Comparison of ENCODE assay signal across 22 cellular contexts in genomic region chr14:23604675-23605170, GRCh38. TPM values are rescaled to one million over a fixed set of nuclear protein-coding genes. Genes with fewer than 3 reads are reported as not detected.
DNase-seq lines count a peak whose midpoint lies in the region; ATAC-seq, FAIRE-seq and TF ChIP-seq lines count a peak whose summit lies in the region.
"Had no signal": no experiment of that assay in that cellular context is flagged by ENCODE, and none has a peak within 500 bp of the region (broad histone marks: within the 10 kb centered on the region; RNA-seq: fewer than 3 reads in every experiment).

No MANE protein-coding gene starts in this region.

- ATAC-seq in gastrocnemius medialis (no peak), HG03342 (IDR thresholded peaks at IDR 0.05; ENCODE audit: unreplicated experiment) (no peak), HG02763 (IDR thresholded peaks at IDR 0.05; ENCODE audit: unreplicated experiment) (no peak)

- H2BK5ac ChIP-seq in H1 (ENCODE audit: low read depth, low read length), result no peak overlapping the region
- H2BK5ac ChIP-seq in trophoblast cell (ENCODE audit: low read depth, low read length, poor library complexity), result no peak overlapping the region

- H3K36me3 ChIP-seq in H1 (ENCODE audit: control insufficient read depth in 2 of 4, insufficient read depth in 4 of 4, low read length in 3 of 4) (no peaks in the 10 kb centered on the region), trophoblast cell (ENCODE audit: control insufficient read depth in 1 of 2, insufficient read depth in 2 of 2, low read length in 2 of 2) (no peaks in the 10 kb centered on the region), gastrocnemius medialis (no peaks in the 10 kb centered on the region)

- H4K91ac ChIP-seq in H1 (replicated peaks; ENCODE audit: insufficient read length, low read length), result no peak overlapping the region
- no peak overlapping the region for H4K91ac ChIP-seq in trophoblast cell (ENCODE audit: low read depth, low read length)

- H2AFZ ChIP-seq in H1 (ENCODE audit: low read length) (no peak overlapping the region), trophoblast cell (ENCODE audit: insufficient read depth, low read length, poor library complexity) (no peak overlapping the region)

- H4K20me1 ChIP-seq in H1 (replicated peaks in 1 of 2; ENCODE audit: control insufficient read depth in 1 of 2, insufficient read depth in 2 of 2, low read length in 2 of 2), result no peaks in the 10 kb centered on the region

- H3K27me3 ChIP-seq in H1 (replicated peaks in 1 of 4; ENCODE audit: control insufficient read depth in 3 of 4, extremely low read depth in 1 of 4, insufficient read depth in 3 of 4, low read length in 3 of 4) (no peaks in the 10 kb centered on the region; a peak in 1 of 7 replicates), trophoblast cell (ENCODE audit: insufficient read depth, low read length) (no peaks in the 10 kb centered on the region), gastrocnemius medialis (no peaks in the 10 kb centered on the region)

- WGBS in H1 (ENCODE audit: extremely low coverage in 1 of 2, insufficient coverage in 1 of 2, insufficient read length in 1 of 2, insufficient replicate concordance in 2 of 2, low coverage in 1 of 2, low lambda C conversion rate in 2 of 2, missing lambda C conversion rate in 1 of 2), 2 experiments, result 88% methylated on average over 3 of the region's 3 CpGs; no CpG with 5 or more reads in 1 of the 2 experiments
- no CpG with 5 or more reads among the region's 3 CpGs for WGBS in trophoblast cell (ENCODE audit: extremely low coverage, insufficient coverage, insufficient read length)

- POLR2A ChIA-PET in H1 (lab: Charles Lee; ENCODE audit: partially characterized antibody), result no interaction called here

- H3K4ac ChIP-seq in H1 (replicated peaks; ENCODE audit: insufficient read length, low read depth, low read length) (no peak overlapping the region), trophoblast cell (ENCODE audit: low read depth, low read length) (no peak overlapping the region)

- H3K56ac ChIP-seq in H1 (replicated peaks; ENCODE audit: insufficient read length, low read depth, low read length), result no peak overlapping the region

- H3K79me2 ChIP-seq in H1 (ENCODE audit: control insufficient read depth in 1 of 2, insufficient read depth in 2 of 2, low read length in 2 of 2) (no peaks in the 10 kb centered on the region), trophoblast cell (ENCODE audit: control insufficient read depth, insufficient read depth, low read length, poor library complexity) (no peaks in the 10 kb centered on the region)

- H3K18ac ChIP-seq in H1 (ENCODE audit: extremely low read depth, low read length), result no peak overlapping the region
- H3K18ac ChIP-seq in trophoblast cell (ENCODE audit: low read length), result no peak overlapping the region

- H2BK120ac ChIP-seq in H1 (replicated peaks; ENCODE audit: low read depth, low read length) (no peak overlapping the region), trophoblast cell (ENCODE audit: insufficient read depth, low read length, poor library complexity) (no peak overlapping the region)

- H3K4me2 ChIP-seq in H1 (ENCODE audit: insufficient read depth in 1 of 2, low read depth in 2 of 2, low read length in 2 of 2) (no peak overlapping the region), trophoblast cell (ENCODE audit: low read length) (no peak overlapping the region)

- H3K79me1 ChIP-seq in H1 (ENCODE audit: low read depth, low read length), result no peaks in the 10 kb centered on the region
- no peaks in the 10 kb centered on the region for H3K79me1 ChIP-seq in trophoblast cell (ENCODE audit: low read length)

- no peaks in the 10 kb centered on the region; a peak in 1 of 4 replicates for H3K9me3 ChIP-seq in H1 (ENCODE audit: insufficient read depth in 2 of 2, low read depth in 1 of 2, low read length in 1 of 2)
- peaks cover 5% of the 10 kb centered on the region for H3K9me3 ChIP-seq in trophoblast cell (ENCODE audit: insufficient read depth, low read depth, low read length)
- H3K9me3 ChIP-seq in gastrocnemius medialis, result no peaks in the 10 kb centered on the region

- H2BK12ac ChIP-seq in H1 (ENCODE audit: low read depth, low read length) (no peak overlapping the region), trophoblast cell (ENCODE audit: low read length) (no peak overlapping the region)

- H3K4me3 ChIP-seq in H1 (ENCODE audit: extremely low read depth in 1 of 4, insufficient read depth in 2 of 4, low read depth in 3 of 4, low read length in 4 of 4), result no peak overlapping the region
- peak overlapping the region; percentile 9 for H3K4me3 ChIP-seq in trophoblast cell (ENCODE audit: low read depth, low read length)
- no peak overlapping the region for H3K4me3 ChIP-seq in gastrocnemius medialis

- no peak for FAIRE-seq in H1 (lab: Jason Lieb, UNC)
- FAIRE-seq: GM12892 had no signal

- H4K8ac ChIP-seq in H1 (ENCODE audit: extremely low read depth, insufficient read depth, low read length) (peak overlapping the region; percentile 20; the same call in 1 of the 2 replicates), trophoblast cell (ENCODE audit: low read depth, low read length) (no peak overlapping the region)

- DNase-seq in H1 (ENCODE audit: low read depth in 1 of 2, low spot score in 2 of 2) (no peak), kidney tubule cell (ENCODE audit: low spot score) (peak; percentile 18), trophoblast cell (peak; percentile 81 to 91), NCI-H2029 (lab: John Stamatoyannopoulos, UW) (no peak), gastrocnemius medialis (no peak)
- DNase-seq: C1 segment of cervical spinal cord; Calu3; CD4-positive, alpha-beta memory T cell; COR-L47; DMS53; DMS79 treated with DMSO at 0.1 percent for 48 hours; GF-D8; GOT3; H7; HCEC 1CT had no signal

- H3K27ac ChIP-seq in H1 (ENCODE audit: low read depth, low read length), result no peak overlapping the region
- no peak overlapping the region for H3K27ac ChIP-seq in trophoblast cell (ENCODE audit: low read depth, low read length)
- no peak overlapping the region for H3K27ac ChIP-seq in gastrocnemius medialis

- no peak overlapping the region for H4K5ac ChIP-seq in H1 (ENCODE audit: insufficient read length, low read depth, low read length)

- no peak for TF ChIP-seq RAD21 in H1 (IDR thresholded peaks at IDR 0.05 in 1 of 2, conservative IDR thresholded peaks at IDR 0.05 in 1 of 2; ENCODE audit: low read depth in 2 of 2, low read length in 2 of 2)

- CTCF ChIA-PET in H1 (lab: Charles Lee; ENCODE audit: partially characterized antibody), result interaction anchor here (2.2 to 2.5 kb wide), 2 partner anchors 16 to 28 kb away, joined by 7 to 12 read pairs; no protein-coding TSS in a partner anchor

- H3K4me1 ChIP-seq in H1 (replicated peaks in 1 of 4; ENCODE audit: control insufficient read depth in 3 of 4, insufficient read depth in 4 of 4, low read length in 3 of 4), result no peaks in the 10 kb centered on the region
- H3K4me1 ChIP-seq in trophoblast cell (ENCODE audit: control insufficient read depth in 1 of 2, insufficient read depth in 2 of 2, low read length in 2 of 2), result peaks cover 0 to 3% of the 10 kb centered on the region in 2 experiments
- H3K4me1 ChIP-seq in gastrocnemius medialis, result no peaks in the 10 kb centered on the region

- H2BK15ac ChIP-seq in H1 (ENCODE audit: low read length), result no peak overlapping the region

- H3K9ac ChIP-seq in H1 (replicated peaks in 1 of 4; ENCODE audit: extremely low read depth in 1 of 4, low read depth in 3 of 4, low read length in 3 of 4) (no peak overlapping the region), trophoblast cell (ENCODE audit: low read length) (no peak overlapping the region)

- H3K23me2 ChIP-seq in H1 (ENCODE audit: low read depth, low read length), result no peaks in the 10 kb centered on the region; the same call in 1 of the 2 replicates

- H4K12ac ChIP-seq in trophoblast cell (ENCODE audit: low read depth, low read length), result no peak overlapping the region

- TF ChIP-seq POLR2A in H1 (IDR thresholded peaks at IDR 0.05; ENCODE audit: control extremely low read depth in 1 of 2, low read depth in 2 of 2, low read length in 2 of 2), result no peak
- no peak for TF ChIP-seq POLR2A in gastrocnemius medialis (IDR thresholded peaks at IDR 0.05)

- H3K14ac ChIP-seq in H1 (ENCODE audit: insufficient read length) (no peak overlapping the region), trophoblast cell (ENCODE audit: low read length) (no peak overlapping the region)

- in situ Hi-C loops in gastrocnemius medialis (cut with MboI; ENCODE audit: low sequenced_read_pairs in 4 of 4), result no loop called here

- no peak for TF ChIP-seq EP300 in H1 (IDR thresholded peaks at IDR 0.05; ENCODE audit: borderline replicate concordance in 1 of 2, low read depth in 2 of 2, low read length in 2 of 2)

- H2AK5ac ChIP-seq in H1 (ENCODE audit: low read depth, low read length) (no peak overlapping the region), trophoblast cell (ENCODE audit: low read length) (no peak overlapping the region)

- TF ChIP-seq CTCF in H1 (IDR thresholded peaks at IDR 0.05; ENCODE audit: control extremely low read depth in 1 of 3, insufficient read depth in 1 of 3, low read depth in 1 of 3, low read length in 3 of 3), result no peak
- no peak for TF ChIP-seq CTCF in gastrocnemius medialis (IDR thresholded peaks at IDR 0.05 in 4 of 5, conservative IDR thresholded peaks at IDR 0.05 in 1 of 5)

- H2BK20ac ChIP-seq in H1 (ENCODE audit: low read length), result no peak overlapping the region

- intact Hi-C loops in gastrocnemius medialis (cut with DNase I; ENCODE audit: low total_unique reads), result no loop called here

- no peak overlapping the region for H3K23ac ChIP-seq in H1 (ENCODE audit: insufficient read length)
- H3K23ac ChIP-seq in trophoblast cell (ENCODE audit: low read length), result no peak overlapping the region

RNA-seq across cellular contexts. Expression of gene JPH4, which starts 26.1 kb away (rescaled TPM):
- 46.4 and 46.7 TPM in 2 replicates for total RNA-seq in H1 (2021; fragmentation: NEBNext Ultra II Directional; extraction: Animal tissue kit (Norgen Biotek cat#: 25700))
- polyA plus RNA-seq in H1 (2011; rRNA removed), result 23.9 and 35.0 TPM in 2 replicates
- polyA plus RNA-seq in H1 (2011; cell fraction: cytosol; rRNA removed), result 31.2 TPM
- 48.6 TPM for polyA plus RNA-seq in H1 (2011; cell fraction: nucleus; rRNA removed)
- 20.3 to 33.0 TPM (median 27.2 TPM) in 4 replicates for polyA plus RNA-seq in H1 (2012, experiment 1 of 2)
- polyA plus RNA-seq in H1 (2012, experiment 2 of 2), result 23.3 TPM
- 23.9 TPM for polyA plus RNA-seq in H1 (2013, experiment 1 of 2)
- polyA plus RNA-seq in H1 (2013, experiment 2 of 2), result 23.3 TPM
- polyA minus RNA-seq in H1 (2011; rRNA and poly(A)+ RNA removed), result 11.2 and 13.2 TPM in 2 replicates
- 19.1 TPM for polyA minus RNA-seq in H1 (2011; cell fraction: cytosol; rRNA and poly(A)+ RNA removed)
- polyA minus RNA-seq in H1 (2011; cell fraction: nucleus; rRNA and poly(A)+ RNA removed), result 24.3 TPM
- polyA plus RNA-seq in trophoblast cell (2013), result 0.03 TPM in 1 of 2 replicates, not detected in the other
- total RNA-seq in gastrocnemius medialis, result under 1 TPM in 1 of 4 donors, not detected in 3; 0.09 TPM
- total RNA-seq: A172; A673; Calu3; CD4-positive, alpha-beta memory T cell; G401 had no signal
- polyA plus RNA-seq: BJ had no signal

RNA-seq across cellular contexts. Expression of gene DHRS2, which starts 31.4 kb away (rescaled TPM):
- 0.44 and 1.1 TPM in 2 replicates for total RNA-seq in H1 (2021; fragmentation: NEBNext Ultra II Directional; extraction: Animal tissue kit (Norgen Biotek cat#: 25700))
- polyA plus RNA-seq in H1 (2011; rRNA removed), result 3.5 and 4.4 TPM in 2 replicates
- polyA plus RNA-seq in H1 (2011; cell fraction: cytosol; rRNA removed), result 6.2 TPM
- 5.7 TPM for polyA plus RNA-seq in H1 (2011; cell fraction: nucleus; rRNA removed)
- 0.91 to 2.7 TPM (median 1.8 TPM) in 4 replicates for polyA plus RNA-seq in H1 (2012, experiment 1 of 2)
- 0.72 TPM for polyA plus RNA-seq in H1 (2012, experiment 2 of 2)
- polyA plus RNA-seq in H1 (2013, experiment 1 of 2), result 1.5 TPM
- polyA plus RNA-seq in H1 (2013, experiment 2 of 2), result 1.2 TPM
- polyA minus RNA-seq in H1 (2011; rRNA and poly(A)+ RNA removed), result 4.0 and 4.9 TPM in 2 replicates
- 0.81 TPM for polyA minus RNA-seq in H1 (2011; cell fraction: cytosol; rRNA and poly(A)+ RNA removed)
- polyA minus RNA-seq in H1 (2011; cell fraction: nucleus; rRNA and poly(A)+ RNA removed), result 7.5 TPM
- 13.6 and 14.0 TPM in 2 replicates for polyA plus RNA-seq in trophoblast cell (2013)
- not detected for total RNA-seq in gastrocnemius medialis
- total RNA-seq: CD4-positive, alpha-beta memory T cell had no signal
- polyA plus RNA-seq: CD4-positive, alpha-beta memory T cell had no signal

RNA-seq across cellular contexts. Expression of gene AP1G2, which starts 37.1 kb away (rescaled TPM):
- total RNA-seq in H1 (2021; fragmentation: NEBNext Ultra II Directional; extraction: Animal tissue kit (Norgen Biotek cat#: 25700)), result 70.1 and 70.9 TPM in 2 replicates
- 134 and 162 TPM in 2 replicates for polyA plus RNA-seq in H1 (2011; rRNA removed)
- 149 TPM for polyA plus RNA-seq in H1 (2011; cell fraction: cytosol; rRNA removed)
- polyA plus RNA-seq in H1 (2011; cell fraction: nucleus; rRNA removed), result 1,259 TPM
- 88.4 to 117 TPM (median 102 TPM) in 4 replicates for polyA plus RNA-seq in H1 (2012, experiment 1 of 2)
- polyA plus RNA-seq in H1 (2012, experiment 2 of 2), result 65.4 TPM
- 65.1 TPM for polyA plus RNA-seq in H1 (2013, experiment 1 of 2)
- 60.0 TPM for polyA plus RNA-seq in H1 (2013, experiment 2 of 2)
- polyA minus RNA-seq in H1 (2011; rRNA and poly(A)+ RNA removed), result 116 and 124 TPM in 2 replicates
- 57.8 TPM for polyA minus RNA-seq in H1 (2011; cell fraction: cytosol; rRNA and poly(A)+ RNA removed)
- polyA minus RNA-seq in H1 (2011; cell fraction: nucleus; rRNA and poly(A)+ RNA removed), result 206 TPM
- polyA plus RNA-seq in trophoblast cell (2013), result 91.9 and 92.6 TPM in 2 replicates
- total RNA-seq in gastrocnemius medialis, result 10 to 100 TPM in 1 of 4 donors, 1 to 10 TPM in 3; 1.5 to 31.5 (median 7.8) TPM

RNA-seq across cellular contexts. Expression of gene THTPA, which starts 48.7 kb away (rescaled TPM):
- 14.8 and 16.6 TPM in 2 replicates for total RNA-seq in H1 (2021; fragmentation: NEBNext Ultra II Directional; extraction: Animal tissue kit (Norgen Biotek cat#: 25700))
- polyA plus RNA-seq in H1 (2011; rRNA removed), result 19.0 and 23.4 TPM in 2 replicates
- 16.2 TPM for polyA plus RNA-seq in H1 (2011; cell fraction: cytosol; rRNA removed)
- polyA plus RNA-seq in H1 (2011; cell fraction: nucleus; rRNA removed), result 16.0 TPM
- polyA plus RNA-seq in H1 (2012, experiment 1 of 2), result 14.7 to 21.8 TPM (median 19.2 TPM) in 4 replicates
- 25.1 TPM for polyA plus RNA-seq in H1 (2012, experiment 2 of 2)
- 7.0 TPM for polyA plus RNA-seq in H1 (2013, experiment 1 of 2)
- polyA plus RNA-seq in H1 (2013, experiment 2 of 2), result 8.4 TPM
- 16.4 and 30.4 TPM in 2 replicates for polyA minus RNA-seq in H1 (2011; rRNA and poly(A)+ RNA removed)
- polyA minus RNA-seq in H1 (2011; cell fraction: cytosol; rRNA and poly(A)+ RNA removed), result 6.2 TPM
- polyA minus RNA-seq in H1 (2011; cell fraction: nucleus; rRNA and poly(A)+ RNA removed), result 14.0 TPM
- 2.4 and 2.5 TPM in 2 replicates for polyA plus RNA-seq in trophoblast cell (2013)
- 10 to 100 TPM; 13.2 to 32.9 (median 21.4) TPM for total RNA-seq in gastrocnemius medialis

RNA-seq across cellular contexts. Expression of gene ZFHX2, which starts 53.2 kb away (rescaled TPM):
- 27.0 and 28.6 TPM in 2 replicates for total RNA-seq in H1 (2021; fragmentation: NEBNext Ultra II Directional; extraction: Animal tissue kit (Norgen Biotek cat#: 25700))
- polyA plus RNA-seq in H1 (2011; rRNA removed), result 2.7 and 3.7 TPM in 2 replicates
- polyA plus RNA-seq in H1 (2011; cell fraction: cytosol; rRNA removed), result 1.7 TPM
- polyA plus RNA-seq in H1 (2011; cell fraction: nucleus; rRNA removed), result 7.3 TPM
- polyA plus RNA-seq in H1 (2012, experiment 1 of 2), result 14.7 to 22.4 TPM (median 19.8 TPM) in 4 replicates
- 7.9 TPM for polyA plus RNA-seq in H1 (2012, experiment 2 of 2)
- 13.2 TPM for polyA plus RNA-seq in H1 (2013, experiment 1 of 2)
- polyA plus RNA-seq in H1 (2013, experiment 2 of 2), result 12.1 TPM
- 6.0 and 8.5 TPM in 2 replicates for polyA minus RNA-seq in H1 (2011; rRNA and poly(A)+ RNA removed)
- 15.5 TPM for polyA minus RNA-seq in H1 (2011; cell fraction: cytosol; rRNA and poly(A)+ RNA removed)
- polyA minus RNA-seq in H1 (2011; cell fraction: nucleus; rRNA and poly(A)+ RNA removed), result 13.7 TPM
- 1.1 and 1.2 TPM in 2 replicates for polyA plus RNA-seq in trophoblast cell (2013)
- under 1 TPM in 3 of 4 donors, not detected in 1; 0.23 to 0.44 (median 0.41) TPM for total RNA-seq in gastrocnemius medialis
- polyA plus RNA-seq: CD4-positive, alpha-beta memory T cell had no signal

Comparison
In these comparisons a context has a peak if more than half of its experiments do, and no peak if none do; other contexts are left out.
1. DNase-seq: peak in kidney tubule cell (single experiment) and trophoblast cell (2 of 2); none in H1 (0 of 2), NCI-H2029 (single experiment) and gastrocnemius medialis (0 of 2).
2. RNA of gene JPH4, which starts 26.1 kb away (total RNA-seq): 46.4 to 46.7 TPM in H1; 0.09 TPM in gastrocnemius medialis; every median in the first group is over 10 times any median in the second.